ENCODE assay signal across 8 cellular contexts in the genomic region with DNA sequence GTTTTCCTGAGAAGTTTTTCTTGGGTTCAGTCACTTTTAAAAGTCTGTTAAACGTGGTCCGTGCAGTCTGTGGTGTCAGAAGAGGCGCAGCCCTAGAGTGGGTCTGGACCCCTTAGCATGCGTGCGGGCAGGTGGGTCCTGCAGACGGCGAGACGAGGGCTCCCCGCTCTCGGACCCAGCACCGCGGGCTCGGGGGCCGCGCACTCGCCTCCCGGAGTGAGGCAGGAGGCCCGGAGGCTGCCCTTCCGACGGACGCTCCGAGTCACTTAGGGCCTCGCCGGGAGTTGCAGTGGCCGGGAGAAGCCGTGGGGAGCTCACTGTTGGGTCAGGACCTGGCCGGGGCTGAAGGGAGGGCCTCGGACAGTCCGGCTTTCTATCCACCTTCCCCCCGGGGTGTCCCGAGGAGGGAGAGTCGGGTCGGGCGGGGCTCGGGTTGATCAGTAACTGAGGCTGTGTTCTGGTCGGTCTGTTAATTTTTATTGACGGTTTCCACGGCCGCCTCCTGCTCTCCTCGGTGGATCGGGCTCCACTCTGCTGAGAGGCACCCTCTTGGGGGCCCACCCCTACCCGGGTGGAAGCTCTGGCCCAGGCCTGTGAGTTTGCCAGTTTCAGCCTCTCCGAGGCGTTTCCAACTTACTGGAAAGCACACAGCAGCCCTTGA. TPM values are rescaled to one million over a fixed set of nuclear protein-coding genes. Genes with fewer than 3 reads are reported as not detected.
DNase-seq lines count a peak whose midpoint lies in the region; ATAC-seq, FAIRE-seq and TF ChIP-seq lines count a peak whose summit lies in the region.

No MANE protein-coding gene starts in this region.

- no peaks in the 10 kb centered on the region for H3K27me3 ChIP-seq in esophagus muscularis mucosa
- H3K27me3 ChIP-seq in pancreas: no peaks in the 10 kb centered on the region

- H3K36me3 ChIP-seq in esophagus muscularis mucosa: peaks cover 0 to 39% (median 21%) of the 10 kb centered on the region in 4 donors
- peaks cover 0 to under 1% (median 0%) of the 10 kb centered on the region in 3 donors for H3K36me3 ChIP-seq in pancreas

- intact Hi-C loops in esophagus muscularis mucosa (cut with DNase I) (no loop called here), pancreas (cut with DNase I) (no loop called here)

- peak in 2 of 4 donors; percentile 1 for ATAC-seq in pancreas

- TF ChIP-seq POLR2A in esophagus muscularis mucosa (IDR thresholded peaks at IDR 0.05; ENCODE audit: low read depth): no peak

- H3K4me3 ChIP-seq in GM12864 (ENCODE audit: low read depth, low read length) (peak overlapping the region; percentile 99), esophagus muscularis mucosa (peak overlapping the region; percentile 90 to 98 (median 96)), pancreas (peak overlapping the region; percentile 74 to 95 (median 84))

- peaks cover 61 to 71% (median 69%) of the 10 kb centered on the region in 4 donors for H3K4me1 ChIP-seq in esophagus muscularis mucosa
- H3K4me1 ChIP-seq in pancreas: peaks cover 30 to 38% (median 30%) of the 10 kb centered on the region in 3 donors

- TF ChIP-seq CTCF in GM12864 (IDR thresholded peaks at IDR 0.05; ENCODE audit: low read depth, low read length, missing control alignments): no peak
- no peak for TF ChIP-seq CTCF in esophagus muscularis mucosa (IDR thresholded peaks at IDR 0.05)
- no peak for TF ChIP-seq CTCF in pancreas (IDR thresholded peaks at IDR 0.05)

- TF ChIP-seq EP300 in esophagus muscularis mucosa (IDR thresholded peaks at IDR 0.05): no peak

- H3K9me3 ChIP-seq in esophagus muscularis mucosa: no peaks in the 10 kb centered on the region
- no peaks in the 10 kb centered on the region for H3K9me3 ChIP-seq in pancreas

- DNase-seq in GM12864 (ENCODE audit: low read depth) (no peak), esophagus muscularis mucosa (ENCODE audit: extremely low spot score) (no peak), pancreas (peak; percentile 59 to 91 (median 70)), SHP77 (lab: John Stamatoyannopoulos, UW) (no peak), dedifferentiated amniotic fluid mesenchymal stem cell (ENCODE audit: extremely low spot score) (no peak), RKO (ENCODE audit: low spot score) (no peak), NCI-H2227 (lab: John Stamatoyannopoulos, UW; ENCODE audit: unreplicated experiment) (no peak)

- under 1% methylated on average over 26 of the region's 44 CpGs for WGBS in esophagus muscularis mucosa
- WGBS in pancreas, 2 donors: 0% methylated on average over 35 to 44 of the region's 44 CpGs

- H3K27ac ChIP-seq in esophagus muscularis mucosa (replicated peaks in 1 of 4): peak overlapping the region; percentile 95 to 100 (median 99)
- H3K27ac ChIP-seq in pancreas: peak overlapping the region; percentile 5 to 97 (median 82)

- FAIRE-seq in pancreas (lab: Jason Lieb, UNC): no peak

TF ChIP-seq in PFSK-1, 5 proteins besides CTCF, POLR2A, EP300 and RAD21:
- TF ChIP-seq SIN3A (IDR thresholded peaks at IDR 0.05; ENCODE audit: borderline replicate concordance, insufficient read depth, low read length) (peak; percentile 10; the same call in 1 of the 2 replicates), TAF1 (IDR thresholded peaks at IDR 0.05; ENCODE audit: borderline replicate concordance, insufficient read depth, low read length) (no peak)

RNA-seq across cellular contexts. Expression of a gene that starts 1.3 kb away (rescaled TPM):
- polyA plus RNA-seq in PFSK-1 (2012; ENCODE audit: insufficient read length, low read depth): 700 TPM
- total RNA-seq in esophagus muscularis mucosa (100 to 1,000 TPM in 1 of 4 donors, 10 to 100 TPM in 3; 76.8 to 110 (median 95.3) TPM), pancreas (100 to 1,000 TPM in 5 of 6 donors, 10 to 100 TPM in 1; 83.3 to 160 (median 130) TPM)
- 100 to 1,000 TPM in 1 of 2 donors, 10 to 100 TPM in 1; 90.7 to 104 TPM for polyA plus RNA-seq in pancreas

RNA-seq across cellular contexts. Expression of a gene that starts 23.2 kb away (rescaled TPM):
- 24.3 TPM for polyA plus RNA-seq in PFSK-1 (2012; ENCODE audit: insufficient read length, low read depth)
- not detected for total RNA-seq in esophagus muscularis mucosa
- total RNA-seq in pancreas: under 1 TPM in 1 of 6 donors, not detected in 5; 0.38 TPM
- polyA plus RNA-seq in pancreas: under 1 TPM in 1 of 2 donors, not detected in 1; 0.05 TPM

RNA-seq across cellular contexts. Expression of a gene that starts 29.1 kb away (rescaled TPM):
- 0.93 TPM for polyA plus RNA-seq in PFSK-1 (2012; ENCODE audit: insufficient read length, low read depth)
- total RNA-seq in esophagus muscularis mucosa: 1 to 10 TPM in 1 of 4 donors, under 1 TPM in 1, not detected in 2; 0.40 to 1.3 TPM
- not detected for total RNA-seq in pancreas
- polyA plus RNA-seq in pancreas: under 1 TPM in 1 of 2 donors, not detected in 1; 0.35 TPM

RNA-seq across cellular contexts. Expression of a gene that starts 42.3 kb away (rescaled TPM):
- polyA plus RNA-seq in PFSK-1 (2012; ENCODE audit: insufficient read length, low read depth): 1.4 TPM
- 1 to 10 TPM in 1 of 4 donors, not detected in 3; 1.2 TPM for total RNA-seq in esophagus muscularis mucosa
- under 1 TPM in 1 of 6 donors, not detected in 5; 0.24 TPM for total RNA-seq in pancreas
- polyA plus RNA-seq in pancreas: under 1 TPM in 1 of 2 donors, not detected in 1; 0.14 TPM

RNA-seq across cellular contexts. Expression of a gene that starts 47.6 kb away (rescaled TPM):
- 0.10 TPM for polyA plus RNA-seq in PFSK-1 (2012; ENCODE audit: insufficient read length, low read depth)
- total RNA-seq in esophagus muscularis mucosa (1 to 10 TPM in 1 of 4 donors, not detected in 3; 2.0 TPM), pancreas (1 to 10 TPM in 5 of 6 donors, under 1 TPM in 1; 0.63 to 2.6 (median 1.3) TPM)
- 1 to 10 TPM; 1.3 to 7.5 TPM for polyA plus RNA-seq in pancreas

Comparison
In these comparisons a context has a peak if more than half of its experiments do, and no peak if none do; other contexts are left out.
1. DNase-seq: peak in pancreas (6 of 6); none in GM12864 (single experiment), esophagus muscularis mucosa (single experiment), SHP77 (0 of 2), dedifferentiated amniotic fluid mesenchymal stem cell (single experiment), RKO (single experiment) and NCI-H2227 (single experiment).
2. Peak in every context shown above with its lines, with median percentiles within 50 percentile points of each other: H3K4me3 ChIP-seq.